Comparison of ENCODE assay signal across 28 cellular contexts in genomic region chr5:14218011-14218410, GRCh38.
DNase-seq lines count a peak whose midpoint lies in the region; ATAC-seq and TF ChIP-seq lines count a peak whose summit lies in the region.
"Had no signal": no experiment of that assay in that cellular context is flagged by ENCODE, and none has a peak within 500 bp of the region (broad histone marks: within the 10 kb centered on the region; RNA-seq: fewer than 3 reads in every experiment).

No MANE protein-coding gene starts in this region.

- no peak overlapping the region for H3K4me3 ChIP-seq in BLaER1 treated with 17β-estradiol and CSF1 and Interleukin-3, amounts not matched to agents 10 nM and 100 nM
- no peak overlapping the region for H3K4me3 ChIP-seq in left lung
- H3K4me3 ChIP-seq in rectal smooth muscle tissue (ENCODE audit: low read length): no peak overlapping the region
- H3K4me3 ChIP-seq: BLaER1, heart right ventricle, mucosa of descending colon, tibial nerve had no signal

- peaks cover 44 to 99% (median 72%) of the 10 kb centered on the region in 11 experiments; a peak in 21 of 22 replicates for H4K20me1 ChIP-seq in BLaER1 treated with 17β-estradiol and CSF1 and Interleukin-3, amounts not matched to agents 10 nM and 100 nM

- intact Hi-C loops in left lung (cut with DNase I): no loop called here
- intact Hi-C loops in activated CD4-positive, alpha-beta T cell treated with anti-CD3 and anti-CD28 coated beads, Interleukin-2, amount 10 ng/mL, durations not matched to agents 24 days and 14 days (cut with micrococcal nuclease): no loop called here

- no peak overlapping the region; a peak in 1 of 22 replicates for H3K9ac ChIP-seq in BLaER1 treated with 17β-estradiol and CSF1 and Interleukin-3, amounts not matched to agents 10 nM and 100 nM
- no peak overlapping the region for H3K9ac ChIP-seq in rectal smooth muscle tissue (ENCODE audit: low read length)
- H3K9ac ChIP-seq: BLaER1 had no signal

- H3K4me2 ChIP-seq in BLaER1 treated with 17β-estradiol and CSF1 and Interleukin-3, amounts not matched to agents 10 nM and 100 nM: peak overlapping the region in 7 of 11 experiments; percentile 15 to 91 (median 29); a peak in 9 of 22 replicates
- H3K4me2 ChIP-seq: BLaER1 had no signal

- DNase-seq in RPMI8226 (peak; percentile 57), left lung (no peak), iPS-NIHi11 (ENCODE audit: low spot score) (no peak), nucleus accumbens (lab: John Stamatoyannopoulos, UW) (no peak)
- no peak for DNase-seq in activated CD4-positive, alpha-beta T cell treated with anti-CD3 and anti-CD28 coated beads, Interleukin-2, amount 10 ng/mL, durations not matched to agents 24 days and 14 days
- DNase-seq in effector memory CD8-positive, alpha-beta T cell: no peak
- DNase-seq: activated CD4-positive, alpha-beta T cell treated with anti-CD3 and anti-CD28 coated beads for 4 hours; activated CD8-positive, alpha-beta memory T cell treated with anti-CD3 and anti-CD28 coated beads, Interleukin-2, amount 10 ng/mL, durations not matched to agents 7 days and 5 days; Caco-2; GOT3; heart right ventricle; MM.1S; NCI-H1694; NCI-H2171; NCI-H526; stimulated activated CD4-positive, alpha-beta T cell treated with anti-CD3 and anti-CD28 coated beads, Interleukin-4, amount 100 ng/mL, for 1 hour; stimulated activated naive CD4-positive, alpha-beta T cell treated with Interleukin-2 at 50 U/mL for 16 hours; SW 1271 had no signal

- no peak overlapping the region for H3K4me3 Mint-ChIP-seq in activated CD4-positive, alpha-beta T cell treated with anti-CD3 and anti-CD28 coated beads, Interleukin-2, amount 10 ng/mL, durations not matched to agents 24 days and 14 days
- H3K4me3 Mint-ChIP-seq in effector memory CD8-positive, alpha-beta T cell: no peak overlapping the region
- H3K4me3 Mint-ChIP-seq: activated CD8-positive, alpha-beta memory T cell treated with anti-CD3 and anti-CD28 coated beads, Interleukin-2, amount 10 ng/mL, durations not matched to agents 7 days and 5 days; activated naive CD4-positive, alpha-beta T cell treated with anti-CD3 and anti-CD28 coated beads, Interleukin-2, amount 50 U/mL, for 24 hours; central memory CD8-positive, alpha-beta T cell had no signal

- ATAC-seq in left lung: no peak
- no peak for ATAC-seq in effector memory CD8-positive, alpha-beta T cell (replicated peaks)
- ATAC-seq: activated CD8-positive, alpha-beta memory T cell treated with anti-CD3 and anti-CD28 coated beads, Interleukin-2, amount 10 ng/mL, durations not matched to agents 7 days and 5 days had no signal

- H3K27me3 Mint-ChIP-seq in activated CD4-positive, alpha-beta T cell treated with anti-CD3 and anti-CD28 coated beads, Interleukin-2, amount 10 ng/mL, durations not matched to agents 24 days and 14 days: peaks cover 21% of the 10 kb centered on the region
- H3K27me3 Mint-ChIP-seq in effector memory CD8-positive, alpha-beta T cell: peaks cover 0 to 44% of the 10 kb centered on the region in 2 donors

- no peak overlapping the region for H3K27ac Mint-ChIP-seq in activated CD4-positive, alpha-beta T cell treated with anti-CD3 and anti-CD28 coated beads, Interleukin-2, amount 10 ng/mL, durations not matched to agents 24 days and 14 days
- H3K27ac Mint-ChIP-seq in effector memory CD8-positive, alpha-beta T cell: peak overlapping the region in 1 of 2 donors; percentile 77
- H3K27ac Mint-ChIP-seq: activated CD8-positive, alpha-beta memory T cell treated with anti-CD3 and anti-CD28 coated beads, Interleukin-2, amount 10 ng/mL, durations not matched to agents 7 days and 5 days; activated naive CD4-positive, alpha-beta T cell treated with anti-CD3 and anti-CD28 coated beads, Interleukin-2, amount 50 U/mL, for 24 hours had no signal

- H3K36me3 ChIP-seq in BLaER1 treated with 17β-estradiol and CSF1 and Interleukin-3, amounts not matched to agents 10 nM and 100 nM: peaks cover 0 to 22% (median 7%) of the 10 kb centered on the region in 11 experiments; a peak in 9 of 22 replicates
- H3K36me3 ChIP-seq in left lung (no peaks in the 10 kb centered on the region), rectal smooth muscle tissue (ENCODE audit: control insufficient read depth, insufficient read depth, low read length) (no peaks in the 10 kb centered on the region)
- H3K36me3 ChIP-seq: ascending aorta, heart right ventricle, neutrophil, tibial nerve had no signal

- no peaks in the 10 kb centered on the region for H3K9me3 Mint-ChIP-seq in activated CD4-positive, alpha-beta T cell treated with anti-CD3 and anti-CD28 coated beads, Interleukin-2, amount 10 ng/mL, durations not matched to agents 24 days and 14 days
- peaks cover 0 to 2% of the 10 kb centered on the region in 2 donors for H3K9me3 Mint-ChIP-seq in effector memory CD8-positive, alpha-beta T cell
- H3K9me3 Mint-ChIP-seq: activated naive CD4-positive, alpha-beta T cell treated with anti-CD3 and anti-CD28 coated beads, Interleukin-2, amount 50 U/mL, for 24 hours; central memory CD8-positive, alpha-beta T cell had no signal

- no peaks in the 10 kb centered on the region for H3K27me3 ChIP-seq in BLaER1 treated with 17β-estradiol and CSF1 and Interleukin-3, amounts not matched to agents 10 nM and 100 nM
- no peaks in the 10 kb centered on the region for H3K27me3 ChIP-seq in left lung
- no peaks in the 10 kb centered on the region for H3K27me3 ChIP-seq in rectal smooth muscle tissue (ENCODE audit: control insufficient read depth, insufficient read depth, low read length)
- H3K27me3 ChIP-seq: ascending aorta, BLaER1, heart right ventricle, neutrophil, tibial nerve had no signal

- H3K36me3 Mint-ChIP-seq in activated CD4-positive, alpha-beta T cell treated with anti-CD3 and anti-CD28 coated beads, Interleukin-2, amount 10 ng/mL, durations not matched to agents 24 days and 14 days (ENCODE audit: low read depth): no peaks in the 10 kb centered on the region
- H3K36me3 Mint-ChIP-seq in effector memory CD8-positive, alpha-beta T cell (ENCODE audit: insufficient read depth): no peaks in the 10 kb centered on the region
- H3K36me3 Mint-ChIP-seq: activated CD8-positive, alpha-beta memory T cell treated with anti-CD3 and anti-CD28 coated beads, Interleukin-2, amount 10 ng/mL, durations not matched to agents 7 days and 5 days; activated naive CD4-positive, alpha-beta T cell treated with anti-CD3 and anti-CD28 coated beads, Interleukin-2, amount 50 U/mL, for 24 hours had no signal

- TF ChIP-seq CTCF in left lung (IDR thresholded peaks at IDR 0.05): no peak

- H3K4me1 Mint-ChIP-seq in activated CD4-positive, alpha-beta T cell treated with anti-CD3 and anti-CD28 coated beads, Interleukin-2, amount 10 ng/mL, durations not matched to agents 24 days and 14 days: peaks cover 8% of the 10 kb centered on the region
- H3K4me1 Mint-ChIP-seq in effector memory CD8-positive, alpha-beta T cell (ENCODE audit: low read depth in 2 of 2): peaks cover 6 to 18% of the 10 kb centered on the region in 2 donors
- H3K4me1 Mint-ChIP-seq: activated naive CD4-positive, alpha-beta T cell treated with anti-CD3 and anti-CD28 coated beads, Interleukin-2, amount 50 U/mL, for 24 hours had no signal

- peaks cover 63 to 73% (median 67%) of the 10 kb centered on the region in 10 experiments for H3K4me1 ChIP-seq in BLaER1 treated with 17β-estradiol and CSF1 and Interleukin-3, amounts not matched to agents 10 nM and 100 nM
- H3K4me1 ChIP-seq in left lung (peaks cover 26 to 62% of the 10 kb centered on the region in 2 donors), rectal smooth muscle tissue (ENCODE audit: control insufficient read depth, insufficient read depth, low read length) (peaks cover 51% of the 10 kb centered on the region)

- H3K27ac ChIP-seq in BLaER1 treated with 17β-estradiol and CSF1 and Interleukin-3, amounts not matched to agents 10 nM and 100 nM: peak overlapping the region in 4 of 11 experiments; percentile 16 to 88 (median 38); a peak in 6 of 22 replicates
- H3K27ac ChIP-seq in left lung (peak overlapping the region; percentile 34 to 63), rectal smooth muscle tissue (ENCODE audit: low read depth, low read length) (peak overlapping the region; percentile 46)
- H3K27ac ChIP-seq: epithelial cell of prostate, neutrophil, tibial nerve had no signal

- peaks cover 0 to 14% (median 10%) of the 10 kb centered on the region in 11 experiments; a peak in 10 of 22 replicates for H3K9me3 ChIP-seq in BLaER1 treated with 17β-estradiol and CSF1 and Interleukin-3, amounts not matched to agents 10 nM and 100 nM (replicated peaks in 1 of 11)
- H3K9me3 ChIP-seq in left lung: no peaks in the 10 kb centered on the region
- H3K9me3 ChIP-seq: ascending aorta, BLaER1, Caco-2, heart right ventricle, mucosa of descending colon, neutrophil, tibial nerve had no signal
